ENCODE assay signal across 30 cellular contexts in genomic region chr16:13305019-13305755, GRCh38.
A peak's percentile ranks its signal among the peaks of the same experiment; 100 is the strongest.
DNase-seq lines count a peak whose midpoint lies in the region; ATAC-seq and TF ChIP-seq lines count a peak whose summit lies in the region.
"Had no signal": no experiment of that assay in that cellular context is flagged by ENCODE, and none has a peak within 500 bp of the region (broad histone marks: within the 10 kb centered on the region; RNA-seq: fewer than 3 reads in every experiment).

No MANE protein-coding gene starts in this region.

- peak overlapping the region; percentile 2 for H3K9ac ChIP-seq in skeletal muscle satellite cell (ENCODE audit: low read depth, low read length)
- H3K9ac ChIP-seq: KMS-11 had no signal

- ATAC-seq in GM18867 (IDR thresholded peaks at IDR 0.05; ENCODE audit: unreplicated experiment), result peak; percentile 51
- ATAC-seq: left lung; naive thymus-derived CD4-positive, alpha-beta T cell; right lobe of liver had no signal

- H3K4me3 ChIP-seq in OCI-LY7 (ENCODE audit: low read depth, low read length, poor library complexity, severe bottlenecking), result no peak overlapping the region
- no peak overlapping the region for H3K4me3 ChIP-seq in skeletal muscle satellite cell (ENCODE audit: low read length)
- H3K4me3 ChIP-seq: colonic mucosa, left lung, right lobe of liver, SJSA1, tibial artery had no signal

- H3K27ac Mint-ChIP-seq in activated naive CD8-positive, alpha-beta T cell treated with anti-CD3 and anti-CD28 coated beads for 36 hours, result no peak overlapping the region
- no peak overlapping the region for H3K27ac Mint-ChIP-seq in activated CD4-positive, alpha-beta memory T cell treated with anti-CD3 and anti-CD28 coated beads, Interleukin-2, amount 10 ng/mL, durations not matched to agents 7 days and 5 days
- H3K27ac Mint-ChIP-seq: activated naive CD4-positive, alpha-beta T cell treated with anti-CD3 and anti-CD28 coated beads, Interleukin-2, amount 50 U/mL, for 24 hours; naive thymus-derived CD4-positive, alpha-beta T cell; progenitor cell of endocrine pancreas had no signal

- no peak overlapping the region for H3K4me2 ChIP-seq in OCI-LY7 (ENCODE audit: low read length)
- no peak overlapping the region for H3K4me2 ChIP-seq in skeletal muscle satellite cell (ENCODE audit: low read length)
- H3K4me2 ChIP-seq: KMS-11 had no signal

- H3K4me1 Mint-ChIP-seq in activated naive CD8-positive, alpha-beta T cell treated with anti-CD3 and anti-CD28 coated beads for 36 hours, result no peaks in the 10 kb centered on the region
- no peaks in the 10 kb centered on the region for H3K4me1 Mint-ChIP-seq in activated CD4-positive, alpha-beta memory T cell treated with anti-CD3 and anti-CD28 coated beads, Interleukin-2, amount 10 ng/mL, durations not matched to agents 7 days and 5 days
- H3K4me1 Mint-ChIP-seq: activated naive CD4-positive, alpha-beta T cell treated with anti-CD3 and anti-CD28 coated beads, Interleukin-2, amount 50 U/mL, for 24 hours had no signal

- intact Hi-C loops in OCI-LY7 (cut with micrococcal nuclease; ENCODE audit: unreplicated experiment), result no loop called here

- no peaks in the 10 kb centered on the region for H3K27me3 ChIP-seq in skeletal muscle satellite cell (ENCODE audit: control insufficient read depth, insufficient read depth, low read length)
- H3K27me3 ChIP-seq: colonic mucosa, left lung, right lobe of liver, SJSA1, tibial artery had no signal

- H3K9me3 Mint-ChIP-seq in activated naive CD8-positive, alpha-beta T cell treated with anti-CD3 and anti-CD28 coated beads for 36 hours, result no peaks in the 10 kb centered on the region
- peaks cover 5% of the 10 kb centered on the region for H3K9me3 Mint-ChIP-seq in activated CD4-positive, alpha-beta memory T cell treated with anti-CD3 and anti-CD28 coated beads, Interleukin-2, amount 10 ng/mL, durations not matched to agents 7 days and 5 days
- H3K9me3 Mint-ChIP-seq: activated naive CD4-positive, alpha-beta T cell treated with anti-CD3 and anti-CD28 coated beads, Interleukin-2, amount 50 U/mL, for 24 hours had no signal

- H3K4me1 ChIP-seq in OCI-LY7 (ENCODE audit: insufficient read depth, low read length, poor library complexity, severe bottlenecking), result peaks cover 25% of the 10 kb centered on the region
- H3K4me1 ChIP-seq in skeletal muscle satellite cell (ENCODE audit: control insufficient read depth, insufficient read depth, low read length), result peaks cover 38% of the 10 kb centered on the region
- H3K4me1 ChIP-seq: colonic mucosa, left lung, right lobe of liver, tibial artery had no signal

- no peaks in the 10 kb centered on the region for H3K36me3 ChIP-seq in OCI-LY7 (ENCODE audit: insufficient read depth, low read length)
- H3K36me3 ChIP-seq in skeletal muscle satellite cell (ENCODE audit: insufficient read depth, low read length), result no peaks in the 10 kb centered on the region
- H3K36me3 ChIP-seq: colonic mucosa, left lung, right lobe of liver, SJSA1, tibial artery had no signal

- DNase-seq in OCI-LY7 (ENCODE audit: low spot score) (peak; percentile 16), glomerular visceral epithelial cell (ENCODE audit: extremely low spot score) (peak; percentile 54)
- DNase-seq in stimulated activated CD4-positive, alpha-beta T cell treated with anti-CD3 and anti-CD28 coated beads, Interleukin-12 subunit alpha, Interleukin-12 subunit beta, amount 100 ng/mL, for 4 hours, result no peak
- DNase-seq in activated naive CD8-positive, alpha-beta T cell treated with anti-CD3 and anti-CD28 coated beads for 36 hours, result no peak
- DNase-seq in activated CD4-positive, alpha-beta memory T cell treated with anti-CD3 and anti-CD28 coated beads, Interleukin-2, amount 10 ng/mL, durations not matched to agents 7 days and 5 days, result no peak
- DNase-seq: activated CD4-positive, alpha-beta T cell treated with anti-CD3 and anti-CD28 coated beads for 4 hours; activated CD8-positive, alpha-beta memory T cell treated with anti-CD3 and anti-CD28 coated beads for 24 hours; colonic mucosa; COR-L47; effector memory CD4-positive, alpha-beta T cell; left lung; naive thymus-derived CD4-positive, alpha-beta T cell; NCI-H1436; NCI-H2081 treated with DMSO at 0.1 percent for 48 hours; NCI-H345; nucleus accumbens; right lobe of liver; RPMI8226; stimulated activated CD4-positive, alpha-beta T cell treated with anti-CD3 and anti-CD28 coated beads, Interleukin-4, amount 100 ng/mL, for 24 hours; T1000; tibial artery had no signal

- H3K27me3 Mint-ChIP-seq in activated naive CD8-positive, alpha-beta T cell treated with anti-CD3 and anti-CD28 coated beads for 36 hours, result peaks cover 11% of the 10 kb centered on the region
- H3K27me3 Mint-ChIP-seq in activated CD4-positive, alpha-beta memory T cell treated with anti-CD3 and anti-CD28 coated beads, Interleukin-2, amount 10 ng/mL, durations not matched to agents 7 days and 5 days, result no peaks in the 10 kb centered on the region
- H3K27me3 Mint-ChIP-seq: progenitor cell of endocrine pancreas had no signal

- no peak overlapping the region for H3K4me3 Mint-ChIP-seq in activated naive CD8-positive, alpha-beta T cell treated with anti-CD3 and anti-CD28 coated beads for 36 hours
- H3K4me3 Mint-ChIP-seq in activated CD4-positive, alpha-beta memory T cell treated with anti-CD3 and anti-CD28 coated beads, Interleukin-2, amount 10 ng/mL, durations not matched to agents 7 days and 5 days, result no peak overlapping the region
- H3K4me3 Mint-ChIP-seq: activated naive CD4-positive, alpha-beta T cell treated with anti-CD3 and anti-CD28 coated beads, Interleukin-2, amount 50 U/mL, for 24 hours; naive thymus-derived CD4-positive, alpha-beta T cell had no signal

- no peak overlapping the region for H3K27ac ChIP-seq in OCI-LY7 (ENCODE audit: low read depth, low read length, poor library complexity, severe bottlenecking)
- H3K27ac ChIP-seq: C4-2B, colonic mucosa, epithelial cell of prostate, KMS-11, left lung, right lobe of liver, SJSA1, tibial artery, VCaP had no signal

- H3K79me2 ChIP-seq in OCI-LY7 (ENCODE audit: insufficient read depth, low read depth, low read length), result no peaks in the 10 kb centered on the region

- no peak overlapping the region for H2AFZ ChIP-seq in OCI-LY7 (ENCODE audit: low read length)

- no peaks in the 10 kb centered on the region for H4K20me1 ChIP-seq in OCI-LY7 (ENCODE audit: insufficient read depth, low read length)

- TF ChIP-seq CTCF in OCI-LY7 (conservative IDR thresholded peaks at IDR 0.05; ENCODE audit: low read length), result no peak

- CTCF ChIA-PET in OCI-LY7 (lab: Charles Lee; ENCODE audit: unreplicated experiment), result no interaction called here
- CTCF ChIA-PET in activated CD4-positive, alpha-beta memory T cell treated with anti-CD3 and anti-CD28 coated beads, Interleukin-2, amount 10 ng/mL, durations not matched to agents 7 days and 5 days (lab: Charles Lee), result no interaction called here

- POLR2A ChIA-PET in OCI-LY7 (lab: Charles Lee), result interaction anchor here (0.6 kb wide), 1 partner anchor 27 kb away, joined by 3 read pairs; no protein-coding TSS in a partner anchor
- POLR2A ChIA-PET in activated CD4-positive, alpha-beta memory T cell treated with anti-CD3 and anti-CD28 coated beads, Interleukin-2, amount 10 ng/mL, durations not matched to agents 7 days and 5 days (lab: Charles Lee), result no interaction called here

- H3K9me3 ChIP-seq in OCI-LY7 (ENCODE audit: low read length) (no peaks in the 10 kb centered on the region), skeletal muscle satellite cell (replicated peaks; ENCODE audit: low read length) (no peaks in the 10 kb centered on the region)
- H3K9me3 ChIP-seq: colonic mucosa, left lung, right lobe of liver, SJSA1, tibial artery had no signal

- H3K9me2 ChIP-seq in OCI-LY7 (ENCODE audit: insufficient read depth, low read length), result no peaks in the 10 kb centered on the region

- no TSS peak for BruUV-seq in OCI-LY7 (replicated peaks; lab: Mats Ljungman, UMichigan)

- no peaks in the 10 kb centered on the region for H3K36me3 Mint-ChIP-seq in activated naive CD8-positive, alpha-beta T cell treated with anti-CD3 and anti-CD28 coated beads for 36 hours
- H3K36me3 Mint-ChIP-seq in activated CD4-positive, alpha-beta memory T cell treated with anti-CD3 and anti-CD28 coated beads, Interleukin-2, amount 10 ng/mL, durations not matched to agents 7 days and 5 days (ENCODE audit: low read depth), result no peaks in the 10 kb centered on the region
- H3K36me3 Mint-ChIP-seq: activated naive CD4-positive, alpha-beta T cell treated with anti-CD3 and anti-CD28 coated beads, Interleukin-2, amount 50 U/mL, for 24 hours; naive thymus-derived CD4-positive, alpha-beta T cell had no signal

Comparison
In these comparisons a context has a peak if more than half of its experiments do, and no peak if none do; other contexts are left out.
1. DNase-seq: peak in OCI-LY7 (single experiment) and glomerular visceral epithelial cell (single experiment); none in stimulated activated CD4-positive, alpha-beta T cell treated with anti-CD3 and anti-CD28 coated beads, Interleukin-12 subunit alpha, Interleukin-12 subunit beta, amount 100 ng/mL, for 4 hours (single experiment), activated naive CD8-positive, alpha-beta T cell treated with anti-CD3 and anti-CD28 coated beads for 36 hours (single experiment) and activated CD4-positive, alpha-beta memory T cell treated with anti-CD3 and anti-CD28 coated beads, Interleukin-2, amount 10 ng/mL, durations not matched to agents 7 days and 5 days (single experiment).